Comparison of ENCODE assay signal across 25 cellular contexts in genomic region chr9:114304416-114305188, GRCh38. TPM values are rescaled to one million over a fixed set of nuclear protein-coding genes. Genes with fewer than 3 reads are reported as not detected.
DNase-seq lines count a peak whose midpoint lies in the region; ATAC-seq and TF ChIP-seq lines count a peak whose summit lies in the region.
"Had no signal": no experiment of that assay in that cellular context is flagged by ENCODE, and none has a peak within 500 bp of the region (broad histone marks: within the 10 kb centered on the region; RNA-seq: fewer than 3 reads in every experiment).

No MANE protein-coding gene starts in this region.

- DNase-seq in activated CD4-positive, alpha-beta T cell treated with anti-CD3 and anti-CD28 coated beads for 48 hours = peak; percentile 1
- no peak for DNase-seq in activated CD4-positive, alpha-beta T cell treated with anti-CD3 and anti-CD28 coated beads for 36 hours
- peak; percentile 43 for DNase-seq in activated CD8-positive, alpha-beta memory T cell treated with anti-CD3 and anti-CD28 coated beads, Interleukin-2, amount 50 U/mL, for 48 hours
- DNase-seq in lower lobe of right lung (peak; percentile 15), transverse colon (peak; percentile 6), kidney tubule cell (ENCODE audit: low spot score) (no peak), NAMALWA (ENCODE audit: low spot score) (no peak), GM23248 (no peak)
- DNase-seq: central memory CD4-positive, alpha-beta T cell; EL; HCEC 1CT; left cardiac atrium; naive B cell; stimulated activated CD4-positive, alpha-beta T cell treated with anti-CD3 and anti-CD28 coated beads, Interleukin-12 subunit alpha, Interleukin-12 subunit beta, amount 100 ng/mL, for 4 hours; stimulated activated CD4-positive, alpha-beta T cell treated with anti-CD3 and anti-CD28 coated beads, Interleukin-4, amount 100 ng/mL, for 24 hours; stimulated activated naive CD4-positive, alpha-beta T cell had no signal

- H3K4me2 ChIP-seq in GM23248 (ENCODE audit: unreplicated experiment) = no peak overlapping the region

- H4K20me1 ChIP-seq in GM23248 (ENCODE audit: insufficient read depth) = no peaks in the 10 kb centered on the region

- TF ChIP-seq CTCF in lower lobe of right lung (IDR thresholded peaks at IDR 0.05) = no peak
- no peak for TF ChIP-seq CTCF in transverse colon (IDR thresholded peaks at IDR 0.05)

- WGBS in transverse colon (ENCODE audit: low coverage in 1 of 2), 2 donors = 80 to 85% methylated on average over 1 to 9 of the region's 10 CpGs
- WGBS in GM23248 (ENCODE audit: low coverage in 1 of 2, low lambda C conversion rate in 2 of 2, missing lambda C conversion rate in 2 of 2), 2 experiments = 92% methylated on average over 10 of the region's 10 CpGs

- CTCF ChIA-PET in activated CD4-positive, alpha-beta T cell treated with anti-CD3 and anti-CD28 coated beads for 36 hours (lab: Charles Lee) = interaction anchor here (0.9 to 1.4 kb wide), 3 partner anchors 81 to 209 kb away, joined by 3 to 6 read pairs (median 3); partner anchors contain the start of gene COL27A1

- H3K27ac ChIP-seq in lower lobe of right lung (no peak overlapping the region), transverse colon (no peak overlapping the region), GM23248 (no peak overlapping the region)
- H3K27ac ChIP-seq: 22Rv1, dorsolateral prefrontal cortex had no signal

- no peaks in the 10 kb centered on the region for H3K9me2 ChIP-seq in GM23248 (ENCODE audit: insufficient read depth)

- H3K4me3 ChIP-seq in lower lobe of right lung (no peak overlapping the region), transverse colon (no peak overlapping the region), GM23248 (no peak overlapping the region)

- no peaks in the 10 kb centered on the region for H3K27me3 Mint-ChIP-seq in activated CD4-positive, alpha-beta T cell treated with anti-CD3 and anti-CD28 coated beads for 36 hours
- H3K27me3 Mint-ChIP-seq: activated naive CD8-positive, alpha-beta T cell; CD4-positive, alpha-beta T cell had no signal

- intact Hi-C loops in activated CD4-positive, alpha-beta T cell treated with anti-CD3 and anti-CD28 coated beads for 36 hours (cut with DNase I, micrococcal nuclease) = loop anchor here in 1 of 2 experiments (1.0 kb wide), 1 partner anchor 196 kb away; no protein-coding TSS in a partner anchor
- intact Hi-C loops in lower lobe of right lung (cut with DNase I) = no loop called here
- intact Hi-C loops in transverse colon (cut with DNase I; ENCODE audit: low total_unique reads) = no loop called here

- H3K4me1 ChIP-seq in lower lobe of right lung = no peaks in the 10 kb centered on the region
- H3K4me1 ChIP-seq in transverse colon = no peaks in the 10 kb centered on the region
- H3K4me1 ChIP-seq in GM23248 (ENCODE audit: insufficient read depth) = no peaks in the 10 kb centered on the region

- no peaks in the 10 kb centered on the region for H3K79me2 ChIP-seq in GM23248 (ENCODE audit: insufficient read depth)

- no peaks in the 10 kb centered on the region for H3K9me3 Mint-ChIP-seq in activated CD4-positive, alpha-beta T cell treated with anti-CD3 and anti-CD28 coated beads for 36 hours (ENCODE audit: low read depth)
- H3K9me3 Mint-ChIP-seq: CD4-positive, alpha-beta T cell; IgD-negative memory B cell; memory B cell had no signal

- POLR2A ChIA-PET in activated CD4-positive, alpha-beta T cell treated with anti-CD3 and anti-CD28 coated beads for 36 hours (lab: Charles Lee) = no interaction called here

- no peak overlapping the region for H3K27ac Mint-ChIP-seq in activated CD4-positive, alpha-beta T cell treated with anti-CD3 and anti-CD28 coated beads for 36 hours
- H3K27ac Mint-ChIP-seq: activated naive CD8-positive, alpha-beta T cell; CD4-positive, alpha-beta T cell; memory B cell had no signal

- peaks cover 4% of the 10 kb centered on the region for H3K4me1 Mint-ChIP-seq in activated CD4-positive, alpha-beta T cell treated with anti-CD3 and anti-CD28 coated beads for 36 hours

- no peak for ATAC-seq in activated CD4-positive, alpha-beta T cell treated with anti-CD3 and anti-CD28 coated beads for 36 hours
- no peak for ATAC-seq in lower lobe of right lung

- in situ Hi-C loops in transverse colon (cut with MboI; ENCODE audit: low pct_ligation_motif_present in 1 of 4, low pct_unique_long_range_greater_than_20kb in 1 of 4, low sequenced_read_pairs in 3 of 4) (no loop called here), GM23248 (cut with MboI) (no loop called here)

- no peaks in the 10 kb centered on the region for H3F3A ChIP-seq in GM23248 (ENCODE audit: insufficient read depth)

- TF ChIP-seq EP300 in transverse colon (IDR thresholded peaks at IDR 0.05; ENCODE audit: low read depth) = no peak

- H3K9ac ChIP-seq in GM23248 = no peak overlapping the region

- no peak overlapping the region for H3K4me3 Mint-ChIP-seq in activated CD4-positive, alpha-beta T cell treated with anti-CD3 and anti-CD28 coated beads for 36 hours
- H3K4me3 Mint-ChIP-seq: activated naive CD8-positive, alpha-beta T cell; CD4-positive, alpha-beta T cell; memory B cell had no signal

- H3K36me3 ChIP-seq in lower lobe of right lung = peaks cover 4% of the 10 kb centered on the region
- H3K36me3 ChIP-seq in transverse colon = no peaks in the 10 kb centered on the region
- H3K36me3 ChIP-seq in GM23248 (ENCODE audit: low read depth) = no peaks in the 10 kb centered on the region

- H3K27me3 ChIP-seq in lower lobe of right lung (ENCODE audit: low read depth) (peaks cover 8% of the 10 kb centered on the region), transverse colon (no peaks in the 10 kb centered on the region), GM23248 (replicated peaks; ENCODE audit: insufficient read depth) (no peaks in the 10 kb centered on the region)
- H3K27me3 ChIP-seq: dorsolateral prefrontal cortex had no signal

- no peak for TF ChIP-seq POLR2A in transverse colon (IDR thresholded peaks at IDR 0.05)

- H3K36me3 Mint-ChIP-seq in activated CD4-positive, alpha-beta T cell treated with anti-CD3 and anti-CD28 coated beads for 36 hours (ENCODE audit: low read depth) = no peaks in the 10 kb centered on the region
- H3K36me3 Mint-ChIP-seq: activated naive CD8-positive, alpha-beta T cell; IgD-negative memory B cell; memory B cell; naive B cell had no signal

- no peaks in the 10 kb centered on the region for H3K9me3 ChIP-seq in lower lobe of right lung
- no peaks in the 10 kb centered on the region for H3K9me3 ChIP-seq in transverse colon
- no peaks in the 10 kb centered on the region for H3K9me3 ChIP-seq in GM23248 (ENCODE audit: low read depth)

- H2AFZ ChIP-seq in GM23248 = no peak overlapping the region

RNA-seq across cellular contexts. Expression of gene ORM1, which starts 18.3 kb away (rescaled TPM):
- not detected for total RNA-seq in activated CD4-positive, alpha-beta T cell treated with anti-CD3 and anti-CD28 coated beads for 36 hours
- total RNA-seq in lower lobe of right lung (9.2 TPM), transverse colon (not detected)
- total RNA-seq in GM23248 (2014; rRNA removed; shearing (Covaris generic)) = not detected in 2 replicates
- not detected in 2 replicates for polyA plus RNA-seq in GM23248 (2016; fragmentation: Nextera tagmentation; extraction: Ambion mirVana)
- total RNA-seq: astrocyte; CD4-positive, alpha-beta T cell had no signal
- polyA plus RNA-seq: IgD-negative memory B cell had no signal

RNA-seq across cellular contexts. Expression of gene ORM2, which starts 25.1 kb away (rescaled TPM):
- total RNA-seq in activated CD4-positive, alpha-beta T cell treated with anti-CD3 and anti-CD28 coated beads for 36 hours = not detected
- 3.1 TPM for total RNA-seq in lower lobe of right lung
- not detected for total RNA-seq in transverse colon
- total RNA-seq in GM23248 (2014; rRNA removed; shearing (Covaris generic)) = not detected in 2 replicates
- polyA plus RNA-seq in GM23248 (2016; fragmentation: Nextera tagmentation; extraction: Ambion mirVana) = not detected in 2 replicates
- total RNA-seq: astrocyte; CD4-positive, alpha-beta T cell; right cardiac atrium; Right ventricle myocardium inferior had no signal
- polyA plus RNA-seq: IgD-negative memory B cell had no signal

Comparison
In these comparisons a context has a peak if more than half of its experiments do, and no peak if none do; other contexts are left out.
1. DNase-seq: peak in activated CD4-positive, alpha-beta T cell treated with anti-CD3 and anti-CD28 coated beads for 48 hours (single experiment), activated CD8-positive, alpha-beta memory T cell treated with anti-CD3 and anti-CD28 coated beads, Interleukin-2, amount 50 U/mL, for 48 hours (single experiment), lower lobe of right lung (single experiment) and transverse colon (single experiment); none in activated CD4-positive, alpha-beta T cell treated with anti-CD3 and anti-CD28 coated beads for 36 hours (single experiment), kidney tubule cell (single experiment), NAMALWA (single experiment) and GM23248 (single experiment).
2. RNA of gene ORM1, which starts 18.3 kb away (total RNA-seq): 9.2 TPM in lower lobe of right lung (single experiment); not detected in activated CD4-positive, alpha-beta T cell treated with anti-CD3 and anti-CD28 coated beads for 36 hours, not detected in transverse colon and not detected in GM23248; every median in the first group is over 10 times any median in the second.